In genomic region chr2:67625671-67626070, GRCh38 we compare ENCODE assay signal across 21 cellular contexts.
DNase-seq lines count a peak whose midpoint lies in the region; ATAC-seq, FAIRE-seq and TF ChIP-seq lines count a peak whose summit lies in the region.
"Had no signal": no experiment of that assay in that cellular context is flagged by ENCODE, and none has a peak within 500 bp of the region (broad histone marks: within the 10 kb centered on the region; RNA-seq: fewer than 3 reads in every experiment).

No MANE protein-coding gene starts in this region.

- no peak overlapping the region for H3K18ac ChIP-seq in mesenchymal stem cell (ENCODE audit: low read depth in 1 of 2, low read length in 2 of 2)

- H3K23ac ChIP-seq in mesenchymal stem cell (ENCODE audit: low read length in 2 of 2), result no peak overlapping the region

- no peak overlapping the region for H4K91ac ChIP-seq in mesenchymal stem cell (ENCODE audit: low read length)

- no peak overlapping the region for H2AK5ac ChIP-seq in mesenchymal stem cell (ENCODE audit: low read length, severe bottlenecking)

- no peak overlapping the region for H3K14ac ChIP-seq in mesenchymal stem cell (ENCODE audit: low read length in 2 of 2)

- no peaks in the 10 kb centered on the region for H3K36me3 ChIP-seq in bronchial epithelial cell (ENCODE audit: control insufficient read depth, insufficient read depth, low read length)
- H3K36me3 ChIP-seq in mesenchymal stem cell (ENCODE audit: control insufficient read depth in 1 of 2, insufficient read depth in 2 of 2, low read depth in 1 of 2, low read length in 2 of 2), result no peaks in the 10 kb centered on the region
- H3K36me3 ChIP-seq in lower lobe of right lung, result no peaks in the 10 kb centered on the region
- H3K36me3 ChIP-seq: ascending aorta, prostate gland had no signal

- H3K27ac ChIP-seq in mesenchymal stem cell (ENCODE audit: low read length, poor library complexity, severe bottlenecking), result peak overlapping the region; percentile 20
- no peak overlapping the region for H3K27ac ChIP-seq in lower lobe of right lung
- H3K27ac ChIP-seq: 22Rv1, ascending aorta, prostate gland, SK-N-MC had no signal

- FAIRE-seq in bronchial epithelial cell (lab: Jason Lieb, UNC), result no peak
- FAIRE-seq: G401.6, HepG2, keratinocyte had no signal

- H3K4me2 ChIP-seq in mesenchymal stem cell (ENCODE audit: low read length, poor library complexity, severe bottlenecking), result no peak overlapping the region

- H4K8ac ChIP-seq in mesenchymal stem cell (ENCODE audit: low read length), result no peak overlapping the region

- H3K27me3 ChIP-seq in bronchial epithelial cell (ENCODE audit: control insufficient read depth, insufficient read depth, low read length) (peaks cover 4% of the 10 kb centered on the region), mesenchymal stem cell (ENCODE audit: control insufficient read depth in 1 of 2, insufficient read depth in 1 of 2, low read length in 2 of 2) (no peaks in the 10 kb centered on the region), lower lobe of right lung (ENCODE audit: low read depth) (no peaks in the 10 kb centered on the region)
- H3K27me3 ChIP-seq: ascending aorta had no signal

- H3K9me3 ChIP-seq in mesenchymal stem cell (ENCODE audit: control insufficient read depth, low read length), result no peaks in the 10 kb centered on the region
- no peaks in the 10 kb centered on the region for H3K9me3 ChIP-seq in lower lobe of right lung
- H3K9me3 ChIP-seq: ascending aorta, prostate gland had no signal

- 3% methylated on average over 2 of the region's 2 CpGs for WGBS in mesenchymal stem cell

- H3K79me1 ChIP-seq in mesenchymal stem cell (replicated peaks; ENCODE audit: low read length, poor library complexity, severe bottlenecking), result no peaks in the 10 kb centered on the region

- H3K4ac ChIP-seq in mesenchymal stem cell (ENCODE audit: low read depth in 1 of 2, low read length in 2 of 2), result peak overlapping the region in 1 of 2 experiments; percentile 67

- no peak overlapping the region for H2BK15ac ChIP-seq in mesenchymal stem cell (ENCODE audit: low read depth, poor library complexity, severe bottlenecking)

- H3K4me3 ChIP-seq in bronchial epithelial cell (ENCODE audit: low read depth, low read length) (no peak overlapping the region), mesenchymal stem cell (ENCODE audit: insufficient read depth in 1 of 2, low read depth in 1 of 2, low read length in 2 of 2) (peak overlapping the region in 1 of 2 experiments; percentile 35), lower lobe of right lung (no peak overlapping the region)
- H3K4me3 ChIP-seq: ascending aorta, prostate gland, SK-N-MC had no signal

- H2BK5ac ChIP-seq in mesenchymal stem cell (ENCODE audit: low read depth, low read length, poor library complexity, severe bottlenecking), result no peak overlapping the region

- no peak overlapping the region for H2AFZ ChIP-seq in mesenchymal stem cell (ENCODE audit: low read depth, low read length)

- intact Hi-C loops in lower lobe of right lung (cut with DNase I), result no loop called here

- no peak overlapping the region for H2BK120ac ChIP-seq in mesenchymal stem cell (ENCODE audit: low read depth, low read length)

- TF ChIP-seq CTCF in bronchial epithelial cell (IDR thresholded peaks at IDR 0.05; ENCODE audit: insufficient read depth, low read length, severe bottlenecking) (no peak), lower lobe of right lung (IDR thresholded peaks at IDR 0.05) (no peak)

- no peak overlapping the region for H2BK12ac ChIP-seq in mesenchymal stem cell (ENCODE audit: low read length in 2 of 2)

- peak overlapping the region; percentile 62 for H3K9ac ChIP-seq in mesenchymal stem cell (ENCODE audit: low read length)

- peak; percentile 85 for DNase-seq in A172 (ENCODE audit: low spot score)
- DNase-seq in LHCN-M2 (ENCODE audit: low read depth), result peak; percentile 89
- peak; percentile 38 for DNase-seq in bronchial epithelial cell (ENCODE audit: low read depth)
- DNase-seq in mesenchymal stem cell, result peak; percentile 78
- DNase-seq in NCI-H345 (lab: John Stamatoyannopoulos, UW), result no peak
- no peak for DNase-seq in lower lobe of right lung
- no peak for DNase-seq in LoVo (ENCODE audit: low spot score)
- DNase-seq: activated CD8-positive, alpha-beta memory T cell treated with anti-CD3 and anti-CD28 coated beads for 24 hours; activated effector memory CD4-positive, alpha-beta T cell treated with Interleukin-2 at 50 U/mL for 16 hours; CD8-positive, alpha-beta memory T cell; effector CD8-positive, alpha-beta T cell; NCI-H1048; stimulated activated CD4-positive, alpha-beta T cell treated with anti-CD3 and anti-CD28 coated beads, Interleukin-1b, Interleukin-23, amount 100 ng/mL, for 48 hours had no signal

- ATAC-seq in lower lobe of right lung (no peak), HG03175 (IDR thresholded peaks at IDR 0.05; ENCODE audit: unreplicated experiment) (no peak)
- ATAC-seq: HepG2 had no signal

- H3K4me1 ChIP-seq in mesenchymal stem cell (ENCODE audit: control insufficient read depth, insufficient read depth, low read depth, low read length), result no peaks in the 10 kb centered on the region
- no peaks in the 10 kb centered on the region for H3K4me1 ChIP-seq in lower lobe of right lung
- H3K4me1 ChIP-seq: ascending aorta, prostate gland had no signal

Comparison
In these comparisons a context has a peak if more than half of its experiments do, and no peak if none do; other contexts are left out.
1. DNase-seq: peak in A172 (single experiment), LHCN-M2 (single experiment), bronchial epithelial cell (single experiment) and mesenchymal stem cell (single experiment); none in NCI-H345 (single experiment), lower lobe of right lung (single experiment) and LoVo (single experiment).